ENCODE assay signal across 27 cellular contexts in genomic region chr5:74504463-74504862, GRCh38.
"Had no signal": no experiment of that assay in that cellular context is flagged by ENCODE, and none has a peak within 500 bp of the region (broad histone marks: within the 10 kb centered on the region; RNA-seq: fewer than 3 reads in every experiment).

No MANE protein-coding gene starts in this region.

- H3K36me3 ChIP-seq: left lung, lower lobe of right lung, pancreas, right atrium auricular region, sigmoid colon, spleen, suprapubic skin, thoracic aorta, tibial artery, upper lobe of left lung, vagina had no signal

- H3K9me3 ChIP-seq: left lung, lower lobe of right lung, pancreas, right atrium auricular region, sigmoid colon, spleen, suprapubic skin, thoracic aorta, tibial artery, upper lobe of left lung, vagina had no signal

- H3K4me1 ChIP-seq: lower lobe of right lung, right atrium auricular region, suprapubic skin, tibial artery, vagina had no signal

- H3K27ac Mint-ChIP-seq: mesothelial cell of epicardium; naive B cell; natural killer cell treated with Interleukin-12 subunit alpha and Interleukin-12 subunit beta and Interleukin-15 and Interleukin-18, amount 100 ng/mL, for 72 hours; progenitor cell of endocrine pancreas; stimulated activated effector memory CD8-positive, alpha-beta T cell treated with anti-CD3 and anti-CD28 coated beads, Interleukin-12 subunit alpha, Interleukin-12 subunit beta, amount 100 ng/mL, for 72 hours; stimulated activated naive CD8-positive, alpha-beta T cell treated with anti-CD3 and anti-CD28 coated beads, Interleukin-15, Interleukin-2, amounts not matched to agents 100 ng/mL and 50 ng/mL, for 24 hours had no signal

- H3K27me3 Mint-ChIP-seq: progenitor cell of endocrine pancreas; stimulated activated naive CD8-positive, alpha-beta T cell treated with anti-CD3 and anti-CD28 coated beads, Interleukin-15, Interleukin-2, amounts not matched to agents 100 ng/mL and 50 ng/mL, for 24 hours had no signal

- H3K27me3 ChIP-seq: left lung, pancreas, right atrium auricular region, sigmoid colon, spleen, suprapubic skin, tibial artery, upper lobe of left lung, vagina had no signal

- ATAC-seq: left colon; left lung; lower lobe of right lung; pancreas; stimulated activated effector memory CD8-positive, alpha-beta T cell treated with anti-CD3 and anti-CD28 coated beads, Interleukin-12 subunit alpha, Interleukin-12 subunit beta, amount 100 ng/mL, for 72 hours had no signal

- H3K27ac ChIP-seq: left lung, lower lobe of right lung, pancreas, right atrium auricular region, sigmoid colon, spleen, suprapubic skin, thoracic aorta, tibial artery, upper lobe of left lung, vagina had no signal

- H3K4me1 Mint-ChIP-seq: naive B cell; stimulated activated effector memory CD8-positive, alpha-beta T cell treated with anti-CD3 and anti-CD28 coated beads, Interleukin-12 subunit alpha, Interleukin-12 subunit beta, amount 100 ng/mL, for 72 hours had no signal

- H3K4me3 Mint-ChIP-seq: mesothelial cell of epicardium; naive B cell; natural killer cell treated with Interleukin-12 subunit alpha and Interleukin-12 subunit beta and Interleukin-15 and Interleukin-18, amount 100 ng/mL, for 72 hours; neural crest cell; stimulated activated effector memory CD8-positive, alpha-beta T cell treated with anti-CD3 and anti-CD28 coated beads, Interleukin-12 subunit alpha, Interleukin-12 subunit beta, amount 100 ng/mL, for 72 hours; stimulated activated naive CD8-positive, alpha-beta T cell treated with anti-CD3 and anti-CD28 coated beads, Interleukin-15, Interleukin-2, amounts not matched to agents 100 ng/mL and 50 ng/mL, for 24 hours had no signal

- H3K9me3 Mint-ChIP-seq: mesothelial cell of epicardium; naive B cell; natural killer cell treated with Interleukin-12 subunit alpha and Interleukin-12 subunit beta and Interleukin-15 and Interleukin-18, amount 100 ng/mL, for 72 hours; neural crest cell; stimulated activated effector memory CD8-positive, alpha-beta T cell treated with anti-CD3 and anti-CD28 coated beads, Interleukin-12 subunit alpha, Interleukin-12 subunit beta, amount 100 ng/mL, for 72 hours; stimulated activated naive CD8-positive, alpha-beta T cell treated with anti-CD3 and anti-CD28 coated beads, Interleukin-15, Interleukin-2, amounts not matched to agents 100 ng/mL and 50 ng/mL, for 24 hours had no signal

- H3K36me3 Mint-ChIP-seq: mesothelial cell of epicardium; naive B cell; natural killer cell treated with Interleukin-12 subunit alpha and Interleukin-12 subunit beta and Interleukin-15 and Interleukin-18, amount 100 ng/mL, for 72 hours; stimulated activated effector memory CD8-positive, alpha-beta T cell treated with anti-CD3 and anti-CD28 coated beads, Interleukin-12 subunit alpha, Interleukin-12 subunit beta, amount 100 ng/mL, for 72 hours had no signal

- DNase-seq: hippocampal formation; kidney; left colon; left lung; lower lobe of right lung; mammary epithelial cell; mesenchymal stem cell; naive B cell; nucleus accumbens; pancreas; sigmoid colon; small intestine; spleen; stimulated activated CD4-positive, alpha-beta T cell treated with anti-CD3 and anti-CD28 coated beads, Interleukin-4, amount 100 ng/mL, for 24 hours; stimulated activated naive CD4-positive, alpha-beta T cell; tibial artery; upper lobe of left lung had no signal

- H3K4me3 ChIP-seq: left lung, lower lobe of right lung, pancreas, right atrium auricular region, sigmoid colon, spleen, suprapubic skin, thoracic aorta, tibial artery, upper lobe of left lung, vagina had no signal
